ENCODE assay signal across 8 cellular contexts in genomic region chr3:64399205-64399800, GRCh38.
DNase-seq lines count a peak whose midpoint lies in the region; ATAC-seq and TF ChIP-seq lines count a peak whose summit lies in the region.

No MANE protein-coding gene starts in this region.

- peak; percentile 79 for TF ChIP-seq CTCF in C4-2B (conservative IDR thresholded peaks at IDR 0.05)
- peak; percentile 43 for TF ChIP-seq CTCF in activated CD8-positive, alpha-beta T cell treated with anti-CD3 and anti-CD28 coated beads for 36 hours (IDR thresholded peaks at IDR 0.05)
- peak; percentile 90 for TF ChIP-seq CTCF in left ventricle myocardium inferior (IDR thresholded peaks at IDR 0.05; ENCODE audit: borderline replicate concordance)
- TF ChIP-seq CTCF in sigmoid colon (IDR thresholded peaks at IDR 0.05) = peak; percentile 73 to 87 (median 76)
- TF ChIP-seq CTCF in CD14-positive monocyte (IDR thresholded peaks at IDR 0.05) = no peak

- no peak overlapping the region for H3K27ac ChIP-seq in C4-2B
- no peak overlapping the region for H3K27ac ChIP-seq in left ventricle myocardium inferior (replicated peaks)
- peak overlapping the region in 3 of 4 donors; percentile 66 to 83 (median 80) for H3K27ac ChIP-seq in sigmoid colon

- no peaks in the 10 kb centered on the region for H3K4me1 ChIP-seq in left ventricle myocardium inferior
- H3K4me1 ChIP-seq in sigmoid colon = peaks cover 0 to 31% (median 24%) of the 10 kb centered on the region in 4 donors

- H3K27me3 ChIP-seq in left ventricle myocardium inferior (ENCODE audit: low read depth) (no peaks in the 10 kb centered on the region), sigmoid colon (no peaks in the 10 kb centered on the region)

- no peak overlapping the region for H3K27ac Mint-ChIP-seq in activated CD8-positive, alpha-beta T cell treated with anti-CD3 and anti-CD28 coated beads for 36 hours
- H3K27ac Mint-ChIP-seq in CD14-positive monocyte = no peak overlapping the region

- intact Hi-C loops in activated CD8-positive, alpha-beta T cell treated with anti-CD3 and anti-CD28 coated beads for 36 hours (cut with micrococcal nuclease) = loop anchor here (1.0 kb wide), 1 partner anchor 369 kb away; no protein-coding TSS in a partner anchor
- intact Hi-C loops in left ventricle myocardium inferior (cut with micrococcal nuclease) (loop anchor here (10.0 kb wide), 1 partner anchor 135 kb away; no protein-coding TSS in a partner anchor), sigmoid colon (cut with DNase I) (loop anchor here (1.0 to 5.0 kb wide), 7 partner anchors 47 to 369 kb away; partner anchors contain the start of gene PRICKLE2), CD14-positive monocyte (cut with micrococcal nuclease) (no loop called here)

- TF ChIP-seq EP300 in sigmoid colon (IDR thresholded peaks at IDR 0.05) = no peak

- POLR2A ChIA-PET in activated CD8-positive, alpha-beta T cell treated with anti-CD3 and anti-CD28 coated beads for 36 hours (lab: Charles Lee) = no interaction called here

- no peaks in the 10 kb centered on the region for H3K9me3 Mint-ChIP-seq in activated CD8-positive, alpha-beta T cell treated with anti-CD3 and anti-CD28 coated beads for 36 hours
- no peaks in the 10 kb centered on the region for H3K9me3 Mint-ChIP-seq in CD14-positive monocyte

- peak; percentile 72 for ATAC-seq in GM18502 (IDR thresholded peaks at IDR 0.05; ENCODE audit: poor library complexity, unreplicated experiment)
- peak; percentile 58 for ATAC-seq in activated CD8-positive, alpha-beta T cell treated with anti-CD3 and anti-CD28 coated beads for 36 hours
- ATAC-seq in GM19467 (IDR thresholded peaks at IDR 0.05; ENCODE audit: unreplicated experiment) = no peak

- no peaks in the 10 kb centered on the region for H3K4me1 Mint-ChIP-seq in activated CD8-positive, alpha-beta T cell treated with anti-CD3 and anti-CD28 coated beads for 36 hours (ENCODE audit: low read depth)
- H3K4me1 Mint-ChIP-seq in CD14-positive monocyte = no peaks in the 10 kb centered on the region

- H3K36me3 ChIP-seq in left ventricle myocardium inferior = no peaks in the 10 kb centered on the region
- no peaks in the 10 kb centered on the region for H3K36me3 ChIP-seq in sigmoid colon

- H3K4me3 Mint-ChIP-seq in activated CD8-positive, alpha-beta T cell treated with anti-CD3 and anti-CD28 coated beads for 36 hours = no peak overlapping the region
- no peak overlapping the region for H3K4me3 Mint-ChIP-seq in CD14-positive monocyte

- CTCF ChIA-PET in activated CD8-positive, alpha-beta T cell treated with anti-CD3 and anti-CD28 coated beads for 36 hours (lab: Charles Lee) = interaction anchor here (0.6 to 1.3 kb wide), 2 partner anchors 137 to 369 kb away, joined by 3 to 5 read pairs; no protein-coding TSS in a partner anchor

- DNase-seq in M059J (ENCODE audit: low read depth) (peak; percentile 57), left ventricle myocardium inferior (no peak), sigmoid colon (no peak), CD14-positive monocyte (ENCODE audit: low spot score) (no peak)
- DNase-seq in activated CD8-positive, alpha-beta T cell treated with anti-CD3 and anti-CD28 coated beads for 36 hours = peak; percentile 22

- H3K36me3 Mint-ChIP-seq in activated CD8-positive, alpha-beta T cell treated with anti-CD3 and anti-CD28 coated beads for 36 hours (ENCODE audit: low read depth) = no peaks in the 10 kb centered on the region
- no peaks in the 10 kb centered on the region for H3K36me3 Mint-ChIP-seq in CD14-positive monocyte

- H3K4me3 ChIP-seq in left ventricle myocardium inferior = no peak overlapping the region
- no peak overlapping the region for H3K4me3 ChIP-seq in sigmoid colon

- TF ChIP-seq POLR2A in sigmoid colon (IDR thresholded peaks at IDR 0.05) = no peak

- H3K9me3 ChIP-seq in left ventricle myocardium inferior (replicated peaks) (no peaks in the 10 kb centered on the region), sigmoid colon (no peaks in the 10 kb centered on the region)

- no peaks in the 10 kb centered on the region for H3K27me3 Mint-ChIP-seq in activated CD8-positive, alpha-beta T cell treated with anti-CD3 and anti-CD28 coated beads for 36 hours
- peaks cover 0 to 1% (median 1%) of the 10 kb centered on the region in 3 donors for H3K27me3 Mint-ChIP-seq in CD14-positive monocyte (ENCODE audit: low read depth in 3 of 3)

Comparison
In these comparisons a context has a peak if more than half of its experiments do, and no peak if none do; other contexts are left out.
1. H3K27ac ChIP-seq: peak in sigmoid colon (3 of 4); none in C4-2B (single experiment) and left ventricle myocardium inferior (single experiment).
2. DNase-seq: peak in M059J (single experiment) and activated CD8-positive, alpha-beta T cell treated with anti-CD3 and anti-CD28 coated beads for 36 hours (single experiment); none in left ventricle myocardium inferior (single experiment), sigmoid colon (single experiment) and CD14-positive monocyte (single experiment).
3. intact Hi-C loops: an anchor here in activated CD8-positive, alpha-beta T cell treated with anti-CD3 and anti-CD28 coated beads for 36 hours (1.0 kb wide), left ventricle myocardium inferior (10.0 kb wide) and sigmoid colon (1.0 to 5.0 kb wide); none called in CD14-positive monocyte.